Comparison of ENCODE assay signal across 9 cellular contexts in the genomic region with DNA sequence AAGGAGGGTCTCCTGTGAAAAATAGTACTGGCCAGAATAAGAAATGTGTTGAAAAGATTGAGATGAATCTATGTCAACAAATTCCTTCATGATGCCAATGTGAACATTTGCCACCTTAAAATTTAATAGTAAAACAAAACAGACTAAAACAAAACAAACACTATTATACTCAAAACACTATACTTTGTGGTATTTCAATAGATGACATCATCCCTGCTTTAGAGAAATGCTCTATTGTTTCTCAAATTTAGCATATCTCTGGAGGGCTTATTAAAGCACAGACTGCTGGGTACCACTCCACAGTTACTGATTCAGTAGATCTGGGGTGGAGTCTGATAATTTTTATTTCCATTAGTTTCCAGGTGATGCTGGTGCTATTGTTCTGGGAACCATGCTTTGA.
"Had no signal": no experiment of that assay in that cellular context is flagged by ENCODE, and none has a peak within 500 bp of the region (broad histone marks: within the 10 kb centered on the region; RNA-seq: fewer than 3 reads in every experiment).

No MANE protein-coding gene starts in this region.

- H3K27ac ChIP-seq: GM23248, HL-60 had no signal

- H3K27ac Mint-ChIP-seq: HFFc6 had no signal

- H3K4me3 ChIP-seq: GM23248, HAP-1, K562 had no signal

- DNase-seq: GM23248, GOT3, H7, HFFc6, IMR-90 had no signal

- FAIRE-seq: K562 had no signal

- H3K4me1 ChIP-seq: HAP-1 had no signal

- H3K36me3 ChIP-seq: HAP-1 had no signal

- H3K4me3 Mint-ChIP-seq: HFFc6 had no signal

- ATAC-seq: HCT116, K562 had no signal

- H3K9me3 ChIP-seq: HAP-1 had no signal

- H2AFZ ChIP-seq: GM23248 had no signal

- H3K9ac ChIP-seq: GM23248 had no signal
